In the genomic region with DNA sequence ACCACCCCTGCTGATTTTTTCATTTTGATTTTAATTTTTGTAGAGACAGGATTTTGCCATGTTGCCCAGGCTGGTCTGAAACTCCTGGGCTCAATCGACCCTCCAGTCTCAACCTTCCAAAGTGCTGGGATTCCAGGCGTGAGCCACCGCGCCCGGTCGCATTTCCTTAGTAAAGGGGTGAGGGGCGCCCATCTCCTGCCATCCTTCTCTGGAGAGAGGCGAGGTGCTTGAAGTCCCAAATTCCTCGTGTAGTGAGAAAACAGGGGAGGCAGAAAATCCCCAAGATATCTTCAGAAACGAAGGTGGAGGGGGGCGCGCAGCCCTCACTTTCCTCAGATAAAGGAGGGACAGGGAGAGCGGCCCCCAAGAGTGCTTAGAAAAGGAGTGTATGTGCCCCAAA, we compare ENCODE assay signal across 9 cellular contexts. TPM values are rescaled to one million over a fixed set of nuclear protein-coding genes. Genes with fewer than 3 reads are reported as not detected.
DNase-seq lines count a peak whose midpoint lies in the region; ATAC-seq lines count a peak whose summit lies in the region.
"Had no signal": no experiment of that assay in that cellular context is flagged by ENCODE, and none has a peak within 500 bp of the region (broad histone marks: within the 10 kb centered on the region; RNA-seq: fewer than 3 reads in every experiment).

No MANE protein-coding gene starts in this region.

- H2AFZ ChIP-seq in ACC112 (ENCODE audit: low read length, unreplicated experiment): peak overlapping the region; percentile 48

- no peaks in the 10 kb centered on the region for H3K9me3 ChIP-seq in mucosa of stomach (ENCODE audit: control insufficient read depth, low read length)

- H3K4me3 Mint-ChIP-seq in IgD-negative memory B cell: peak overlapping the region; percentile 82 to 96 (median 84)
- H3K4me3 Mint-ChIP-seq in central memory CD8-positive, alpha-beta T cell: peak overlapping the region; percentile 100

- peak overlapping the region; percentile 81 for H3K4me3 ChIP-seq in ACC112 (ENCODE audit: low read depth, low read length)
- H3K4me3 ChIP-seq in mucosa of stomach (ENCODE audit: low read length): peak overlapping the region; percentile 56

- no peaks in the 10 kb centered on the region for H3K36me3 Mint-ChIP-seq in IgD-negative memory B cell
- H3K36me3 Mint-ChIP-seq in central memory CD8-positive, alpha-beta T cell (ENCODE audit: insufficient read depth): peaks cover 7% of the 10 kb centered on the region

- H3K4me1 ChIP-seq in ACC112 (ENCODE audit: control insufficient read depth, insufficient read depth, low read length, unreplicated experiment) (peaks cover 12% of the 10 kb centered on the region), mucosa of stomach (ENCODE audit: control insufficient read depth, insufficient read depth, low read length) (peaks cover 50% of the 10 kb centered on the region)

- H3K27me3 ChIP-seq in ACC112 (ENCODE audit: insufficient read depth, low read length) (no peaks in the 10 kb centered on the region), mucosa of stomach (ENCODE audit: control insufficient read depth, insufficient read depth, low read length) (no peaks in the 10 kb centered on the region)

- H3K36me3 ChIP-seq in ACC112 (ENCODE audit: insufficient read depth, low read length) (no peaks in the 10 kb centered on the region), mucosa of stomach (ENCODE audit: control insufficient read depth, insufficient read depth, low read length) (no peaks in the 10 kb centered on the region)

- H3K27ac ChIP-seq in ACC112 (ENCODE audit: low read depth, low read length): peak overlapping the region; percentile 41; the same call in 1 of the 2 replicates

- peak overlapping the region; percentile 86 for H3K9ac ChIP-seq in mucosa of stomach (ENCODE audit: low read length)

- H3K27me3 Mint-ChIP-seq in IgD-negative memory B cell: no peaks in the 10 kb centered on the region
- H3K27me3 Mint-ChIP-seq in central memory CD8-positive, alpha-beta T cell: no peaks in the 10 kb centered on the region

- peaks cover 22 to 28% (median 24%) of the 10 kb centered on the region in 3 donors for H3K4me1 Mint-ChIP-seq in IgD-negative memory B cell
- H3K4me1 Mint-ChIP-seq in central memory CD8-positive, alpha-beta T cell: peaks cover 34% of the 10 kb centered on the region

- DNase-seq in central memory CD8-positive, alpha-beta T cell (ENCODE audit: low spot score in 2 of 2): no peak
- DNase-seq in stimulated activated naive CD4-positive, alpha-beta T cell treated with Interleukin-2 at 50 U/mL for 16 hours (lab: John Stamatoyannopoulos, UW): no peak
- no peak for DNase-seq in DMS79 treated with DMSO at 0.1 percent for 48 hours (lab: John Stamatoyannopoulos, UW)
- DNase-seq in SK-N-DZ (ENCODE audit: low spot score): no peak
- DNase-seq in left colon: no peak
- DNase-seq: stimulated activated CD4-positive, alpha-beta T cell treated with anti-CD3 and anti-CD28 coated beads, Interleukin-2, amount 100 ng/mL, for 48 hours had no signal

- no peak for ATAC-seq in central memory CD8-positive, alpha-beta T cell (replicated peaks; ENCODE audit: extremely low read depth, poor library complexity, severe bottlenecking)
- no peak for ATAC-seq in left colon

- peaks cover 32% of the 10 kb centered on the region for H3K79me2 ChIP-seq in ACC112 (ENCODE audit: control insufficient read depth, insufficient read depth, low read length, unreplicated experiment)

- intact Hi-C loops in left colon (cut with DNase I, micrococcal nuclease): no loop called here

- no peaks in the 10 kb centered on the region for H3K9me3 Mint-ChIP-seq in IgD-negative memory B cell
- no peaks in the 10 kb centered on the region for H3K9me3 Mint-ChIP-seq in central memory CD8-positive, alpha-beta T cell

- no peak overlapping the region for H3K27ac Mint-ChIP-seq in IgD-negative memory B cell
- H3K27ac Mint-ChIP-seq in central memory CD8-positive, alpha-beta T cell (ENCODE audit: low read depth): no peak overlapping the region

RNA-seq across cellular contexts. Expression of gene GATAD2A, which starts 21.0 kb away (rescaled TPM):
- polyA plus RNA-seq in IgD-negative memory B cell: 16.6 TPM
- polyA plus RNA-seq in SK-N-DZ (2014; cell fraction: cytosol; rRNA removed): 33.1 and 45.6 TPM in 2 replicates
- polyA plus RNA-seq in SK-N-DZ (2014; cell fraction: nucleus; rRNA removed): 20.2 and 20.6 TPM in 2 replicates
- total RNA-seq in left colon: 100 to 1,000 TPM; 104 to 135 TPM
